In genomic region chr17:50943575-50943933, GRCh38 we compare ENCODE assay signal across 9 cellular contexts.
DNase-seq lines count a peak whose midpoint lies in the region; ATAC-seq and TF ChIP-seq lines count a peak whose summit lies in the region.
"Had no signal": no experiment of that assay in that cellular context is flagged by ENCODE, and none has a peak within 500 bp of the region (broad histone marks: within the 10 kb centered on the region; RNA-seq: fewer than 3 reads in every experiment).

No MANE protein-coding gene starts in this region.

- H3K4me1 Mint-ChIP-seq in activated CD4-positive, alpha-beta T cell treated with anti-CD3 and anti-CD28 coated beads for 36 hours: peaks cover 23% of the 10 kb centered on the region

- H3K4me3 Mint-ChIP-seq in activated CD4-positive, alpha-beta T cell treated with anti-CD3 and anti-CD28 coated beads for 36 hours: peak overlapping the region; percentile 71

- no peaks in the 10 kb centered on the region for H3K9me3 Mint-ChIP-seq in activated CD4-positive, alpha-beta T cell treated with anti-CD3 and anti-CD28 coated beads for 36 hours (ENCODE audit: low read depth)

- H3K27ac Mint-ChIP-seq in activated CD4-positive, alpha-beta T cell treated with anti-CD3 and anti-CD28 coated beads for 36 hours: peak overlapping the region; percentile 81

- DNase-seq in activated CD4-positive, alpha-beta T cell treated with anti-CD3 and anti-CD28 coated beads for 36 hours: peak; percentile 25
- DNase-seq in activated CD4-positive, alpha-beta T cell treated with anti-CD3 and anti-CD28 coated beads for 1 hour: no peak
- DNase-seq in activated naive CD4-positive, alpha-beta T cell treated with anti-CD3 and anti-CD28 coated beads, Interleukin-2, amount 50 U/mL, for 16 hours: peak; percentile 15
- DNase-seq in lung (ENCODE audit: low spot score) (no peak), transverse colon (peak; percentile 19), inferior parietal cortex (ENCODE audit: extremely low spot score) (no peak)
- no peak for DNase-seq in central memory CD4-positive, alpha-beta T cell
- DNase-seq: effector CD4-positive, alpha-beta T cell had no signal

- no peaks in the 10 kb centered on the region for H3K9me3 ChIP-seq in lung (ENCODE audit: control insufficient read depth in 2 of 2, insufficient read depth in 1 of 2, low read length in 1 of 2)
- H3K9me3 ChIP-seq in transverse colon: no peaks in the 10 kb centered on the region

- POLR2A ChIA-PET in activated CD4-positive, alpha-beta T cell treated with anti-CD3 and anti-CD28 coated beads for 36 hours (lab: Charles Lee): interaction anchor here (0.7 to 2.5 kb wide), 2 partner anchors 77 to 228 kb away, joined by 3 to 16 read pairs; partner anchors contain the start of gene TOB1

- WGBS in lung, 2 donors: 63 to 80% methylated on average over 8 of the region's 8 CpGs
- WGBS in transverse colon (ENCODE audit: low coverage in 1 of 2), 2 donors: 57% methylated on average over 8 of the region's 8 CpGs; no CpG with 5 or more reads in 1 of the 2 donors

- no peak for TF ChIP-seq EP300 in transverse colon (IDR thresholded peaks at IDR 0.05; ENCODE audit: low read depth)

- no peak for TF ChIP-seq POLR2A in transverse colon (IDR thresholded peaks at IDR 0.05)

- H3K36me3 Mint-ChIP-seq in activated CD4-positive, alpha-beta T cell treated with anti-CD3 and anti-CD28 coated beads for 36 hours (ENCODE audit: low read depth): no peaks in the 10 kb centered on the region

- H3K4me3 ChIP-seq in lung (no peak overlapping the region), transverse colon (peak overlapping the region in 1 of 4 donors; percentile 61)

- in situ Hi-C loops in transverse colon (cut with MboI; ENCODE audit: low pct_ligation_motif_present in 1 of 4, low pct_unique_long_range_greater_than_20kb in 1 of 4, low sequenced_read_pairs in 3 of 4): no loop called here

- H3K4me1 ChIP-seq in lung (ENCODE audit: control insufficient read depth in 2 of 2, insufficient read depth in 2 of 2, low read length in 2 of 2): peaks cover 0 to 12% of the 10 kb centered on the region in 2 donors
- H3K4me1 ChIP-seq in transverse colon: peaks cover 20 to 55% (median 39%) of the 10 kb centered on the region in 4 donors

- H3K27me3 ChIP-seq in lung (ENCODE audit: control insufficient read depth, insufficient read depth): no peaks in the 10 kb centered on the region
- H3K27me3 ChIP-seq in transverse colon: no peaks in the 10 kb centered on the region

- CTCF ChIA-PET in activated CD4-positive, alpha-beta T cell treated with anti-CD3 and anti-CD28 coated beads for 36 hours (lab: Charles Lee): interaction anchor here (0.7 to 2.3 kb wide), 5 partner anchors 76 to 547 kb away, joined by 3 to 12 read pairs (median 4); no protein-coding TSS in a partner anchor

- no peaks in the 10 kb centered on the region for H3K36me3 ChIP-seq in lung (ENCODE audit: control insufficient read depth in 2 of 2, insufficient read depth in 2 of 2, low read length in 2 of 2)
- no peaks in the 10 kb centered on the region for H3K36me3 ChIP-seq in transverse colon

- intact Hi-C loops in activated CD4-positive, alpha-beta T cell treated with anti-CD3 and anti-CD28 coated beads for 36 hours (cut with DNase I, micrococcal nuclease): loop anchor here in 1 of 2 experiments (10.0 kb wide), 1 partner anchor 399 kb away; the partner anchor contains the start of gene SPATA20
- intact Hi-C loops in transverse colon (cut with DNase I; ENCODE audit: low total_unique reads): loop anchor here (5.0 kb wide), 1 partner anchor 36 kb away; no protein-coding TSS in a partner anchor

- H3K27ac ChIP-seq in lung (ENCODE audit: low read depth in 1 of 2, low read length in 1 of 2): peak overlapping the region; percentile 81 to 93
- peak overlapping the region; percentile 89 to 95 (median 92) for H3K27ac ChIP-seq in transverse colon

- peak; percentile 7 for ATAC-seq in activated CD4-positive, alpha-beta T cell treated with anti-CD3 and anti-CD28 coated beads for 36 hours
- ATAC-seq in lung (ENCODE audit: insufficient read depth, low FRiP score) (no peak), GM21367 (IDR thresholded peaks at IDR 0.05; ENCODE audit: unreplicated experiment) (no peak)

- no peaks in the 10 kb centered on the region for H3K27me3 Mint-ChIP-seq in activated CD4-positive, alpha-beta T cell treated with anti-CD3 and anti-CD28 coated beads for 36 hours

- TF ChIP-seq CTCF in lung (IDR thresholded peaks at IDR 0.05; ENCODE audit: control extremely low read depth, extremely low read depth) (no peak), transverse colon (IDR thresholded peaks at IDR 0.05) (no peak)

Comparison
In these comparisons a context has a peak if more than half of its experiments do, and no peak if none do; other contexts are left out.
1. DNase-seq: peak in activated CD4-positive, alpha-beta T cell treated with anti-CD3 and anti-CD28 coated beads for 36 hours (single experiment), activated naive CD4-positive, alpha-beta T cell treated with anti-CD3 and anti-CD28 coated beads, Interleukin-2, amount 50 U/mL, for 16 hours (single experiment) and transverse colon (single experiment); none in activated CD4-positive, alpha-beta T cell treated with anti-CD3 and anti-CD28 coated beads for 1 hour (single experiment), lung (single experiment), inferior parietal cortex (single experiment) and central memory CD4-positive, alpha-beta T cell (single experiment).